ENCODE assay signal across 25 cellular contexts in genomic region chr3:49895791-49896190, GRCh38. TPM values are rescaled to one million over a fixed set of nuclear protein-coding genes. Genes with fewer than 3 reads are reported as not detected.
DNase-seq lines count a peak whose midpoint lies in the region; FAIRE-seq and TF ChIP-seq lines count a peak whose summit lies in the region.
"Had no signal": no experiment of that assay in that cellular context is flagged by ENCODE, and none has a peak within 500 bp of the region (broad histone marks: within the 10 kb centered on the region; RNA-seq: fewer than 3 reads in every experiment).

No MANE protein-coding gene starts in this region.

- H3K9me3 Mint-ChIP-seq in neural progenitor cell (no peaks in the 10 kb centered on the region), chondrocyte (ENCODE audit: low read depth) (no peaks in the 10 kb centered on the region)
- H3K9me3 Mint-ChIP-seq: CD14-positive monocyte; CD4-positive, alpha-beta memory T cell had no signal

- FAIRE-seq in HTR-8/SVneo (lab: Jason Lieb, UNC), result peak; percentile 16
- FAIRE-seq: A204.1, D721Med, G401.6, GM12891, GM19239 had no signal

- DNase-seq in HTR-8/SVneo (ENCODE audit: insufficient read length, low spot score) (no peak), mesenchymal stem cell (no peak), osteoblast (ENCODE audit: insufficient read length, low spot score, missing footprints) (peak; percentile 52), amygdala (lab: John Stamatoyannopoulos, UW) (no peak), neural progenitor cell (ENCODE audit: low spot score) (no peak), chondrocyte (ENCODE audit: low spot score) (no peak)
- DNase-seq: 8988T; ACHN; BE2C; C1 segment of cervical spinal cord; Caco-2; Calu3; CD4-positive, alpha-beta memory T cell; CD4-positive, CD25-positive, alpha-beta regulatory T cell; DMS79 treated with DMSO at 0.1 percent for 48 hours; GF-D8 had no signal

- no peak overlapping the region for H2BK5ac ChIP-seq in mesenchymal stem cell (ENCODE audit: low read depth, low read length, poor library complexity, severe bottlenecking)

- no peak overlapping the region for H4K8ac ChIP-seq in mesenchymal stem cell (ENCODE audit: low read length)

- H3K4ac ChIP-seq in mesenchymal stem cell (ENCODE audit: low read depth in 1 of 2, low read length in 2 of 2), result no peak overlapping the region

- H3K4me1 Mint-ChIP-seq in neural progenitor cell (no peaks in the 10 kb centered on the region), chondrocyte (ENCODE audit: low read depth) (peaks cover 2% of the 10 kb centered on the region)
- H3K4me1 Mint-ChIP-seq: CD14-positive monocyte; CD4-positive, alpha-beta memory T cell; CD4-positive, CD25-positive, alpha-beta regulatory T cell had no signal

- H2BK12ac ChIP-seq in mesenchymal stem cell (ENCODE audit: low read length in 2 of 2), result no peak overlapping the region

- no peaks in the 10 kb centered on the region for H3K36me3 Mint-ChIP-seq in neural progenitor cell
- H3K36me3 Mint-ChIP-seq in chondrocyte (ENCODE audit: low read depth), result no peaks in the 10 kb centered on the region
- H3K36me3 Mint-ChIP-seq: CD14-positive monocyte; CD4-positive, alpha-beta memory T cell; CD4-positive, CD25-positive, alpha-beta regulatory T cell had no signal

- TF ChIP-seq CTCF in osteoblast (IDR thresholded peaks at IDR 0.05; ENCODE audit: extremely low read depth, low read depth, low read length) (no peak), neural progenitor cell (IDR thresholded peaks at IDR 0.05) (no peak), chondrocyte (IDR thresholded peaks at IDR 0.05) (no peak)

- no peaks in the 10 kb centered on the region for H3K36me3 ChIP-seq in mesenchymal stem cell (ENCODE audit: control insufficient read depth in 1 of 2, insufficient read depth in 2 of 2, low read depth in 1 of 2, low read length in 2 of 2)
- H3K36me3 ChIP-seq in osteoblast (ENCODE audit: insufficient read depth, low read length), result no peaks in the 10 kb centered on the region
- no peaks in the 10 kb centered on the region for H3K36me3 ChIP-seq in neural progenitor cell
- H3K36me3 ChIP-seq: BE2C, BLaER1 had no signal

- H3K4me3 Mint-ChIP-seq in neural progenitor cell (no peak overlapping the region), chondrocyte (ENCODE audit: unreplicated experiment) (no peak overlapping the region)
- H3K4me3 Mint-ChIP-seq: CD14-positive monocyte; CD4-positive, alpha-beta memory T cell; CD4-positive, CD25-positive, alpha-beta regulatory T cell had no signal

- no peak overlapping the region for H3K9ac ChIP-seq in mesenchymal stem cell (ENCODE audit: low read length)
- H3K9ac ChIP-seq in neural progenitor cell, result no peak overlapping the region
- H3K9ac ChIP-seq: BLaER1 had no signal

- H2BK15ac ChIP-seq in mesenchymal stem cell (ENCODE audit: low read depth, poor library complexity, severe bottlenecking), result no peak overlapping the region

- H3K27ac Mint-ChIP-seq in neural progenitor cell (no peak overlapping the region), chondrocyte (ENCODE audit: unreplicated experiment) (no peak overlapping the region)
- H3K27ac Mint-ChIP-seq: CD4-positive, alpha-beta memory T cell; CD4-positive, CD25-positive, alpha-beta regulatory T cell had no signal

- H3K27ac ChIP-seq in mesenchymal stem cell (ENCODE audit: low read length, poor library complexity, severe bottlenecking) (no peak overlapping the region), osteoblast (ENCODE audit: low read depth, low read length) (no peak overlapping the region), neural progenitor cell (no peak overlapping the region)
- H3K27ac ChIP-seq: BLaER1 had no signal

- H3K79me2 ChIP-seq in osteoblast (ENCODE audit: insufficient read depth, low read length), result no peaks in the 10 kb centered on the region
- no peaks in the 10 kb centered on the region for H3K79me2 ChIP-seq in neural progenitor cell (ENCODE audit: low read depth)

- no peaks in the 10 kb centered on the region for H3F3A ChIP-seq in neural progenitor cell (ENCODE audit: low read depth)

- H3K4me3 ChIP-seq in mesenchymal stem cell (ENCODE audit: insufficient read depth in 1 of 2, low read depth in 1 of 2, low read length in 2 of 2), result no peak overlapping the region
- no peak overlapping the region for H3K4me3 ChIP-seq in osteoblast (ENCODE audit: insufficient read depth, low read length)
- no peak overlapping the region for H3K4me3 ChIP-seq in neural progenitor cell
- H3K4me3 ChIP-seq: BLaER1 had no signal

- H4K20me1 ChIP-seq in osteoblast (ENCODE audit: insufficient read depth, low read length), result no peaks in the 10 kb centered on the region
- H4K20me1 ChIP-seq in neural progenitor cell (ENCODE audit: low read depth), result no peaks in the 10 kb centered on the region
- H4K20me1 ChIP-seq: BLaER1 had no signal

- peak overlapping the region; percentile 62 for H4K91ac ChIP-seq in mesenchymal stem cell (ENCODE audit: low read length)

- H3K27me3 Mint-ChIP-seq in neural progenitor cell (ENCODE audit: insufficient read depth, low read depth) (peaks cover 11% of the 10 kb centered on the region), chondrocyte (ENCODE audit: low read depth) (no peaks in the 10 kb centered on the region)
- H3K27me3 Mint-ChIP-seq: CD4-positive, alpha-beta memory T cell; CD4-positive, CD25-positive, alpha-beta regulatory T cell had no signal

- H3K4me1 ChIP-seq in mesenchymal stem cell (ENCODE audit: control insufficient read depth, insufficient read depth, low read depth, low read length) (peaks cover 4% of the 10 kb centered on the region), osteoblast (ENCODE audit: insufficient read depth, low read length) (peaks cover 4% of the 10 kb centered on the region), neural progenitor cell (no peaks in the 10 kb centered on the region)
- H3K4me1 ChIP-seq: BE2C had no signal

- no peak overlapping the region for H3K14ac ChIP-seq in mesenchymal stem cell (ENCODE audit: low read length in 2 of 2)

- 95% methylated on average over 9 of the region's 9 CpGs for WGBS in mesenchymal stem cell

- no peak overlapping the region for H3K18ac ChIP-seq in mesenchymal stem cell (ENCODE audit: low read depth in 1 of 2, low read length in 2 of 2)

- H2AFZ ChIP-seq in mesenchymal stem cell (ENCODE audit: low read depth, low read length) (no peak overlapping the region), osteoblast (ENCODE audit: low read length) (no peak overlapping the region), neural progenitor cell (replicated peaks) (no peak overlapping the region)

- H3K23ac ChIP-seq in mesenchymal stem cell (ENCODE audit: low read length in 2 of 2), result no peak overlapping the region

- H2AK5ac ChIP-seq in mesenchymal stem cell (ENCODE audit: low read length, severe bottlenecking), result no peak overlapping the region

- H3K9me3 ChIP-seq in mesenchymal stem cell (ENCODE audit: control insufficient read depth, low read length), result no peaks in the 10 kb centered on the region
- no peaks in the 10 kb centered on the region for H3K9me3 ChIP-seq in osteoblast (ENCODE audit: low read depth, low read length)
- no peaks in the 10 kb centered on the region for H3K9me3 ChIP-seq in neural progenitor cell (ENCODE audit: low read depth)
- H3K9me3 ChIP-seq: BE2C, BLaER1, Caco-2 had no signal

- H3K4me2 ChIP-seq in mesenchymal stem cell (ENCODE audit: low read length, poor library complexity, severe bottlenecking) (no peak overlapping the region), osteoblast (ENCODE audit: insufficient read depth, low read length) (no peak overlapping the region), neural progenitor cell (no peak overlapping the region)
- H3K4me2 ChIP-seq: BLaER1 had no signal

- H3K79me1 ChIP-seq in mesenchymal stem cell (replicated peaks; ENCODE audit: low read length, poor library complexity, severe bottlenecking), result no peaks in the 10 kb centered on the region

- no peak overlapping the region for H2BK120ac ChIP-seq in mesenchymal stem cell (ENCODE audit: low read depth, low read length)

- H3K27me3 ChIP-seq in mesenchymal stem cell (ENCODE audit: control insufficient read depth in 1 of 2, insufficient read depth in 1 of 2, low read length in 2 of 2), result peaks cover 7 to 14% of the 10 kb centered on the region in 2 experiments
- no peaks in the 10 kb centered on the region for H3K27me3 ChIP-seq in osteoblast (ENCODE audit: insufficient read depth, low read length)
- H3K27me3 ChIP-seq in neural progenitor cell, result no peaks in the 10 kb centered on the region
- H3K27me3 ChIP-seq: BE2C, BLaER1 had no signal

RNA-seq across cellular contexts. Expression of gene MST1R, which starts 7.9 kb away (rescaled TPM):
- polyA plus RNA-seq in mesenchymal stem cell (2013, experiment 1 of 2), result 0.36 TPM
- 0.12 TPM for polyA plus RNA-seq in mesenchymal stem cell (2013, experiment 2 of 2)
- total RNA-seq in osteoblast (0.72 and 1.8 TPM in 2 replicates), neural progenitor cell (ENCODE audit: low replicate concordance) (0.32 and 1.8 TPM in 2 replicates), chondrocyte (0.55 to 1.1 TPM (median 0.56 TPM) in 3 replicates)
- total RNA-seq: A673 had no signal
- polyA plus RNA-seq: CD14-positive monocyte had no signal

RNA-seq across cellular contexts. Expression of gene CAMKV, which starts 26.1 kb away (rescaled TPM):
- polyA plus RNA-seq in mesenchymal stem cell (2013, experiment 1 of 2), result 0.01 TPM
- polyA plus RNA-seq in mesenchymal stem cell (2013, experiment 2 of 2), result not detected
- total RNA-seq in osteoblast, result not detected in 2 replicates
- total RNA-seq in neural progenitor cell (ENCODE audit: low replicate concordance), result 10.8 and 12.1 TPM in 2 replicates
- total RNA-seq in chondrocyte, result not detected in 3 replicates
- total RNA-seq: CD4-positive, alpha-beta memory T cell; CD4-positive, CD25-positive, alpha-beta regulatory T cell had no signal
- polyA plus RNA-seq: AG04450; CD4-positive, alpha-beta memory T cell; CD4-positive, CD25-positive, alpha-beta regulatory T cell had no signal

RNA-seq across cellular contexts. Expression of gene MON1A, which starts 33.8 kb away (rescaled TPM):
- polyA plus RNA-seq in mesenchymal stem cell (2013, experiment 1 of 2), result 8.5 TPM
- 9.1 TPM for polyA plus RNA-seq in mesenchymal stem cell (2013, experiment 2 of 2)
- total RNA-seq in osteoblast (13.0 and 14.1 TPM in 2 replicates), neural progenitor cell (ENCODE audit: low replicate concordance) (1.9 and 4.5 TPM in 2 replicates), chondrocyte (9.6 to 13.6 TPM (median 11.0 TPM) in 3 replicates)

RNA-seq across cellular contexts. Expression of gene TRAIP, which starts 39.4 kb away (rescaled TPM):
- 2.3 TPM for polyA plus RNA-seq in mesenchymal stem cell (2013, experiment 1 of 2)
- polyA plus RNA-seq in mesenchymal stem cell (2013, experiment 2 of 2), result 1.8 TPM
- total RNA-seq in osteoblast, result 1.4 and 2.4 TPM in 2 replicates
- 24.4 and 32.2 TPM in 2 replicates for total RNA-seq in neural progenitor cell (ENCODE audit: low replicate concordance)
- total RNA-seq in chondrocyte, result 2.3 to 5.9 TPM (median 2.7 TPM) in 3 replicates

RNA-seq across cellular contexts. Expression of gene RBM6, which starts 44.2 kb away (rescaled TPM):
- polyA plus RNA-seq in mesenchymal stem cell (2013, experiment 1 of 2), result 38.8 TPM
- polyA plus RNA-seq in mesenchymal stem cell (2013, experiment 2 of 2), result 40.7 TPM
- total RNA-seq in osteoblast (50.7 and 55.1 TPM in 2 replicates), neural progenitor cell (ENCODE audit: low replicate concordance) (126 and 170 TPM in 2 replicates), chondrocyte (57.1 to 70.7 TPM (median 61.0 TPM) in 3 replicates)

Comparison
In these comparisons a context has a peak if more than half of its experiments do, and no peak if none do; other contexts are left out.
1. RNA of gene CAMKV, which starts 26.1 kb away (total RNA-seq): 10.8 to 12.1 TPM in neural progenitor cell; not detected in chondrocyte and not detected in osteoblast; every median in the first group is over 10 times any median in the second.